13 cellular contexts compared by ENCODE assay signal in genomic region chr3:196778755-196779154, GRCh38. TPM values are rescaled to one million over a fixed set of nuclear protein-coding genes. Genes with fewer than 3 reads are reported as not detected.
DNase-seq lines count a peak whose midpoint lies in the region; ATAC-seq and TF ChIP-seq lines count a peak whose summit lies in the region.
"Had no signal": no experiment of that assay in that cellular context is flagged by ENCODE, and none has a peak within 500 bp of the region (broad histone marks: within the 10 kb centered on the region; RNA-seq: fewer than 3 reads in every experiment).

No MANE protein-coding gene starts in this region.

- H3K27me3 ChIP-seq in AG04450 (ENCODE audit: control insufficient read depth, insufficient read depth, low read length) (no peaks in the 10 kb centered on the region), mesenchymal stem cell (ENCODE audit: control insufficient read depth in 1 of 2, insufficient read depth in 1 of 2, low read length in 2 of 2) (no peaks in the 10 kb centered on the region)

- no peak overlapping the region for H3K14ac ChIP-seq in mesenchymal stem cell (ENCODE audit: low read length in 2 of 2)

- TF ChIP-seq CTCF in AG04450 (IDR thresholded peaks at IDR 0.05; ENCODE audit: low read depth, low read length) = no peak
- no peak for TF ChIP-seq CTCF in choroid plexus epithelial cell (conservative IDR thresholded peaks at IDR 0.05; ENCODE audit: low read depth, low read length)

- no peak overlapping the region for H3K4me2 ChIP-seq in mesenchymal stem cell (ENCODE audit: low read length, poor library complexity, severe bottlenecking)

- H3K79me1 ChIP-seq in mesenchymal stem cell (replicated peaks; ENCODE audit: low read length, poor library complexity, severe bottlenecking) = peaks cover 11% of the 10 kb centered on the region

- peaks cover 10 to 29% of the 10 kb centered on the region in 2 experiments for H3K36me3 ChIP-seq in mesenchymal stem cell (ENCODE audit: control insufficient read depth in 1 of 2, insufficient read depth in 2 of 2, low read depth in 1 of 2, low read length in 2 of 2)

- POLR2A ChIA-PET in AG04450 (lab: Yijun Ruan, JAX) = no interaction called here

- no peak overlapping the region for H4K91ac ChIP-seq in mesenchymal stem cell (ENCODE audit: low read length)

- no peak overlapping the region for H2BK15ac ChIP-seq in mesenchymal stem cell (ENCODE audit: low read depth, poor library complexity, severe bottlenecking)

- H3K9ac ChIP-seq in mesenchymal stem cell (ENCODE audit: low read length) = peak overlapping the region; percentile 6

- WGBS in mesenchymal stem cell = 21% methylated on average over 4 of the region's 4 CpGs

- no peak overlapping the region for H2BK12ac ChIP-seq in mesenchymal stem cell (ENCODE audit: low read length in 2 of 2)

- no peak overlapping the region for H2BK5ac ChIP-seq in mesenchymal stem cell (ENCODE audit: low read depth, low read length, poor library complexity, severe bottlenecking)

- no peak overlapping the region for H2AFZ ChIP-seq in mesenchymal stem cell (ENCODE audit: low read depth, low read length)

- CTCF ChIA-PET in AG04450 (lab: Charles Lee) = no interaction called here

- no peak overlapping the region for H3K4ac ChIP-seq in mesenchymal stem cell (ENCODE audit: low read depth in 1 of 2, low read length in 2 of 2)

- no peak overlapping the region for H2BK120ac ChIP-seq in mesenchymal stem cell (ENCODE audit: low read depth, low read length)

- ATAC-seq in HG02884 (IDR thresholded peaks at IDR 0.05; ENCODE audit: unreplicated experiment) (no peak), GM21367 (IDR thresholded peaks at IDR 0.05; ENCODE audit: unreplicated experiment) (no peak)

- peaks cover 5% of the 10 kb centered on the region for H3K4me1 ChIP-seq in mesenchymal stem cell (ENCODE audit: control insufficient read depth, insufficient read depth, low read depth, low read length)

- peak; percentile 16 for DNase-seq in AG04450 (ENCODE audit: low read depth, low spot score)
- peak; percentile 46 for DNase-seq in HS-27A (ENCODE audit: low read depth)
- peak; percentile 61 for DNase-seq in choroid plexus epithelial cell (ENCODE audit: low read depth)
- DNase-seq in mesenchymal stem cell = peak; percentile 87
- no peak for DNase-seq in activated effector memory CD4-positive, alpha-beta T cell treated with Interleukin-2 at 50 U/mL for 16 hours
- DNase-seq in stimulated activated CD4-positive, alpha-beta T cell treated with anti-CD3 and anti-CD28 coated beads, Interleukin-2, amount 100 ng/mL, for 48 hours = no peak
- DNase-seq: activated CD4-positive, alpha-beta T cell treated with anti-CD3 and anti-CD28 coated beads for 48 hours; Karpas-422; midbrain; NCI-H510A treated with DMSO at 0.1 percent for 48 hours had no signal

- H3K18ac ChIP-seq in mesenchymal stem cell (ENCODE audit: low read depth in 1 of 2, low read length in 2 of 2) = no peak overlapping the region

- no peak overlapping the region for H4K8ac ChIP-seq in mesenchymal stem cell (ENCODE audit: low read length)

- H3K27ac ChIP-seq in AG04450 (ENCODE audit: low read depth, low read length) (no peak overlapping the region), mesenchymal stem cell (ENCODE audit: low read length, poor library complexity, severe bottlenecking) (peak overlapping the region; percentile 33)
- H3K27ac ChIP-seq: C4-2B had no signal

- H2AK5ac ChIP-seq in mesenchymal stem cell (ENCODE audit: low read length, severe bottlenecking) = no peak overlapping the region

- H3K4me3 ChIP-seq in AG04450 (ENCODE audit: low read depth, low read length) (no peak overlapping the region), choroid plexus epithelial cell (ENCODE audit: low read depth, low read length) (no peak overlapping the region), mesenchymal stem cell (ENCODE audit: insufficient read depth in 1 of 2, low read depth in 1 of 2, low read length in 2 of 2) (no peak overlapping the region)

- no peak overlapping the region for H3K23ac ChIP-seq in mesenchymal stem cell (ENCODE audit: low read length in 2 of 2)

- H3K9me3 ChIP-seq in AG04450 (ENCODE audit: control insufficient read depth, insufficient read depth, low read length) = peaks cover 11% of the 10 kb centered on the region; the same call in 1 of the 2 replicates
- H3K9me3 ChIP-seq in mesenchymal stem cell (ENCODE audit: control insufficient read depth, low read length) = no peaks in the 10 kb centered on the region

RNA-seq across cellular contexts. Expression of gene PAK2, which starts 39.1 kb away (rescaled TPM):
- 51.0 and 52.2 TPM in 2 replicates for polyA plus RNA-seq in AG04450 (2011; rRNA removed)
- 99.2 and 99.8 TPM in 2 replicates for polyA minus RNA-seq in AG04450 (2011; rRNA and poly(A)+ RNA removed)
- 35.0 TPM for polyA plus RNA-seq in mesenchymal stem cell (2013, experiment 1 of 2)
- 35.8 TPM for polyA plus RNA-seq in mesenchymal stem cell (2013, experiment 2 of 2)

Comparison
In these comparisons a context has a peak if more than half of its experiments do, and no peak if none do; other contexts are left out.
1. DNase-seq: peak in AG04450 (single experiment), HS-27A (single experiment), choroid plexus epithelial cell (single experiment) and mesenchymal stem cell (single experiment); none in activated effector memory CD4-positive, alpha-beta T cell treated with Interleukin-2 at 50 U/mL for 16 hours (single experiment) and stimulated activated CD4-positive, alpha-beta T cell treated with anti-CD3 and anti-CD28 coated beads, Interleukin-2, amount 100 ng/mL, for 48 hours (0 of 2).